ENCODE assay signal across 11 cellular contexts in the genomic region with DNA sequence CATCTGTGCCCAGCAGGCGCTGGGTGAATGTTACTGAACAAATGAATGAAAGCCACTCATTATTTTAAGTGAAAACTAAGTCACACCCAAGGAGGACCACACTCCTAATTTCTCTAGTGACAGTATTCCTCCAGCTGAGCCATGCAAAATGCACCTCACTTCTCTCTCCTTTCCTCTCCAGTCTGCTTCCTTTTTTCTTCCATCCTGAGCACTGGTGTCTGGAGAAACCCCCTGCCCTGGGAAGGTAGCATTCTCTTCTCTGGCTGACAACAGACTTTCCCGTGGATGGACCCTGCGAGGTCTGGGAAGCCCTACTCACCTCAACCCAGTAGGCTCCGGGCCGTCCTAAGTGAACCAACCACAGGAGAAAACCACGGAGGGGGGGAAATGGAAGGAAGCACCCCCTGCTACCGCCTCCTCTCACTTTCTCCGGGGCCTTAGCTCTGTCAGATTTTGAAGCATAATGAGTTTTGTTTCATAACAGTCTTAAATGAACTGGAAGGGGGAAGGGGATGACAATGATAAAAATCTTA. TPM values are rescaled to one million over a fixed set of nuclear protein-coding genes. Genes with fewer than 3 reads are reported as not detected.
A peak's percentile ranks its signal among the peaks of the same experiment; 100 is the strongest.
DNase-seq lines count a peak whose midpoint lies in the region; ATAC-seq and TF ChIP-seq lines count a peak whose summit lies in the region.
"Had no signal": no experiment of that assay in that cellular context is flagged by ENCODE, and none has a peak within 500 bp of the region (broad histone marks: within the 10 kb centered on the region; RNA-seq: fewer than 3 reads in every experiment).

No MANE protein-coding gene starts in this region.

- peaks cover 16% of the 10 kb centered on the region for H3K4me1 ChIP-seq in A673 (ENCODE audit: insufficient read depth, low read length, poor library complexity, severe bottlenecking)
- H3K4me1 ChIP-seq in GM23248 (ENCODE audit: insufficient read depth): peaks cover 18% of the 10 kb centered on the region
- H3K4me1 ChIP-seq in muscle layer of duodenum (ENCODE audit: control insufficient read depth in 1 of 2, insufficient read depth in 2 of 2, low read length in 2 of 2): peaks cover 17 to 25% of the 10 kb centered on the region in 2 donors

- in situ Hi-C loops in GM23248 (cut with MboI): no loop called here

- H3K36me3 ChIP-seq in A673 (ENCODE audit: insufficient read depth, low read length, poor library complexity, severe bottlenecking) (no peaks in the 10 kb centered on the region), GM23248 (ENCODE audit: low read depth) (peaks cover 7% of the 10 kb centered on the region; the same call in 1 of the 2 replicates), muscle layer of duodenum (ENCODE audit: control insufficient read depth in 1 of 2, insufficient read depth in 2 of 2, low read length in 2 of 2) (peaks cover 2 to 11% of the 10 kb centered on the region in 2 donors)

- intact Hi-C loops in A673 (cut with micrococcal nuclease; ENCODE audit: unreplicated experiment): no loop called here

- no peaks in the 10 kb centered on the region for H3K27me3 Mint-ChIP-seq in activated naive CD8-positive, alpha-beta T cell treated with anti-CD3 and anti-CD28 coated beads, Interleukin-2, amount 10 ng/mL, durations not matched to agents 7 days and 5 days
- H3K27me3 Mint-ChIP-seq: stimulated activated memory B cell treated with anti-CD40 and anti-IgM and Interleukin-4, amounts not matched to agents 10 μg/mL and 1 μg/mL and 100 μg/mL, for 72 hours had no signal

- H3F3A ChIP-seq in GM23248 (ENCODE audit: insufficient read depth): peaks cover 13% of the 10 kb centered on the region; the same call in 1 of the 2 replicates

- CTCF ChIA-PET in A673 (lab: Charles Lee): no interaction called here

- H3K27ac ChIP-seq in A673 (ENCODE audit: low read depth, low read length, poor library complexity, severe bottlenecking) (peak overlapping the region; percentile 5), GM23248 (peak overlapping the region; percentile 12; the same call in 1 of the 2 replicates), muscle layer of duodenum (ENCODE audit: low read length) (peak overlapping the region; percentile 39)

- no peak for ATAC-seq in activated naive CD8-positive, alpha-beta T cell treated with anti-CD3 and anti-CD28 coated beads, Interleukin-2, amount 10 ng/mL, durations not matched to agents 7 days and 5 days (ENCODE audit: low read depth)
- ATAC-seq in HG02970 (IDR thresholded peaks at IDR 0.05; ENCODE audit: low FRiP score, unreplicated experiment) (no peak), HG02678 (IDR thresholded peaks at IDR 0.05; ENCODE audit: unreplicated experiment) (no peak)

- WGBS in GM23248 (ENCODE audit: low coverage in 1 of 2, low lambda C conversion rate in 2 of 2, missing lambda C conversion rate in 2 of 2), 2 experiments: 72 to 77% methylated on average over 8 of the region's 8 CpGs

- POLR2A ChIA-PET in A673 (lab: Charles Lee; ENCODE audit: low non-redundant PET): interaction anchor here (0.6 kb wide), 1 partner anchor 11 kb away, joined by 4 read pairs; no protein-coding TSS in a partner anchor
- POLR2A ChIA-PET in activated naive CD8-positive, alpha-beta T cell treated with anti-CD3 and anti-CD28 coated beads, Interleukin-2, amount 10 ng/mL, durations not matched to agents 7 days and 5 days (lab: Charles Lee): no interaction called here

- peaks cover 44% of the 10 kb centered on the region for H3K36me3 Mint-ChIP-seq in activated naive CD8-positive, alpha-beta T cell treated with anti-CD3 and anti-CD28 coated beads, Interleukin-2, amount 10 ng/mL, durations not matched to agents 7 days and 5 days

- H3K9me3 ChIP-seq in A673 (ENCODE audit: low read depth, low read length, poor library complexity, severe bottlenecking) (peaks cover 9% of the 10 kb centered on the region), GM23248 (ENCODE audit: low read depth) (no peaks in the 10 kb centered on the region), muscle layer of duodenum (ENCODE audit: control insufficient read depth in 1 of 2, low read length in 2 of 2) (peaks cover 5 to 10% of the 10 kb centered on the region in 2 donors)

- DNase-seq in A673 (ENCODE audit: low spot score): no peak
- no peak for DNase-seq in GM23248
- no peak for DNase-seq in activated naive CD8-positive, alpha-beta T cell treated with anti-CD3 and anti-CD28 coated beads, Interleukin-2, amount 10 ng/mL, durations not matched to agents 7 days and 5 days
- DNase-seq in HPDE6-E6E7 (ENCODE audit: extremely low spot score): no peak
- no peak for DNase-seq in ecto neural progenitor cell (ENCODE audit: low spot score)
- DNase-seq: dermis blood vessel endothelial cell, NCI-H2107 had no signal

- no peaks in the 10 kb centered on the region for H4K20me1 ChIP-seq in GM23248 (ENCODE audit: insufficient read depth)

- H3K9me2 ChIP-seq in GM23248 (ENCODE audit: insufficient read depth): no peaks in the 10 kb centered on the region

- peak overlapping the region; percentile 21 for H3K4me3 Mint-ChIP-seq in activated naive CD8-positive, alpha-beta T cell treated with anti-CD3 and anti-CD28 coated beads, Interleukin-2, amount 10 ng/mL, durations not matched to agents 7 days and 5 days
- H3K4me3 Mint-ChIP-seq: stimulated activated memory B cell treated with anti-CD40 and anti-IgM and Interleukin-4, amounts not matched to agents 10 μg/mL and 1 μg/mL and 100 μg/mL, for 72 hours had no signal

- H2AFZ ChIP-seq in GM23248: peak overlapping the region; percentile 76

- H3K9ac ChIP-seq in GM23248: no peak overlapping the region

- H3K27ac Mint-ChIP-seq in activated naive CD8-positive, alpha-beta T cell treated with anti-CD3 and anti-CD28 coated beads, Interleukin-2, amount 10 ng/mL, durations not matched to agents 7 days and 5 days: no peak overlapping the region
- H3K27ac Mint-ChIP-seq: stimulated activated memory B cell treated with anti-CD40 and anti-IgM and Interleukin-4, amounts not matched to agents 10 μg/mL and 1 μg/mL and 100 μg/mL, for 72 hours had no signal

- peaks cover 67% of the 10 kb centered on the region for H3K79me2 ChIP-seq in GM23248 (ENCODE audit: insufficient read depth)

- no TSS peak for BruUV-seq in A673 (replicated peaks; lab: Mats Ljungman, UMichigan)

- TF ChIP-seq CTCF in A673 (conservative IDR thresholded peaks at IDR 0.05; ENCODE audit: low read depth, low read length): no peak

- H3K4me2 ChIP-seq in GM23248 (ENCODE audit: unreplicated experiment): peak overlapping the region; percentile 38

- H3K4me3 ChIP-seq in A673 (ENCODE audit: low read depth, low read length, poor library complexity, severe bottlenecking) (no peak overlapping the region), GM23248 (no peak overlapping the region), muscle layer of duodenum (ENCODE audit: low read depth in 1 of 2, low read length in 2 of 2) (no peak overlapping the region)

- peaks cover 31% of the 10 kb centered on the region for H3K4me1 Mint-ChIP-seq in activated naive CD8-positive, alpha-beta T cell treated with anti-CD3 and anti-CD28 coated beads, Interleukin-2, amount 10 ng/mL, durations not matched to agents 7 days and 5 days

- H3K9me3 Mint-ChIP-seq in activated naive CD8-positive, alpha-beta T cell treated with anti-CD3 and anti-CD28 coated beads, Interleukin-2, amount 10 ng/mL, durations not matched to agents 7 days and 5 days: peaks cover 8% of the 10 kb centered on the region

- H3K27me3 ChIP-seq in A673 (replicated peaks; ENCODE audit: insufficient read depth, low read depth, low read length, poor library complexity): no peaks in the 10 kb centered on the region
- H3K27me3 ChIP-seq in GM23248 (replicated peaks; ENCODE audit: insufficient read depth): no peaks in the 10 kb centered on the region
- no peaks in the 10 kb centered on the region for H3K27me3 ChIP-seq in muscle layer of duodenum (ENCODE audit: low read depth, low read length)

RNA-seq across cellular contexts. Expression of a gene that starts 22.6 kb away (rescaled TPM):
- 9.5 and 10.8 TPM in 2 replicates for total RNA-seq in A673 (2021)
- 2.7 and 4.7 TPM in 2 replicates for total RNA-seq in GM23248 (2014; rRNA removed; shearing (Covaris generic))
- 2.8 and 3.1 TPM in 2 replicates for polyA plus RNA-seq in GM23248 (2016; fragmentation: Nextera tagmentation; extraction: Ambion mirVana)
- total RNA-seq in activated naive CD8-positive, alpha-beta T cell treated with anti-CD3 and anti-CD28 coated beads, Interleukin-2, amount 10 ng/mL, durations not matched to agents 7 days and 5 days: 10 to 100 TPM; 21.4 to 21.6 TPM
